ENCODE assay signal across 8 cellular contexts in genomic region chr2:196927318-196928225, GRCh38. TPM values are rescaled to one million over a fixed set of nuclear protein-coding genes. Genes with fewer than 3 reads are reported as not detected.
DNase-seq lines count a peak whose midpoint lies in the region; ATAC-seq and TF ChIP-seq lines count a peak whose summit lies in the region.

No MANE protein-coding gene starts in this region.

- H3K9me3 Mint-ChIP-seq in HFFc6: no peaks in the 10 kb centered on the region
- no peaks in the 10 kb centered on the region for H3K9me3 Mint-ChIP-seq in activated naive CD4-positive, alpha-beta T cell treated with anti-CD3 and anti-CD28 coated beads, Interleukin-2, amount 50 U/mL, for 72 hours

- peak; percentile 68 to 72 for ATAC-seq in activated naive CD4-positive, alpha-beta T cell treated with anti-CD3 and anti-CD28 coated beads, Interleukin-2, amount 50 U/mL, for 72 hours
- ATAC-seq in GM18519 (IDR thresholded peaks at IDR 0.05; ENCODE audit: low FRiP score, unreplicated experiment) (no peak), HG03521 (IDR thresholded peaks at IDR 0.05; ENCODE audit: unreplicated experiment) (no peak)

- peak overlapping the region; percentile 93 for H3K4me3 Mint-ChIP-seq in HFFc6

- no peaks in the 10 kb centered on the region for H3K36me3 ChIP-seq in Peyer's patch

- H3K27me3 ChIP-seq in Peyer's patch: no peaks in the 10 kb centered on the region

- H3K27me3 Mint-ChIP-seq in HFFc6 (ENCODE audit: insufficient read depth): peaks cover 2% of the 10 kb centered on the region

- H3K9me3 ChIP-seq in Peyer's patch: no peaks in the 10 kb centered on the region

- TF ChIP-seq CTCF in HFFc6 (IDR thresholded peaks at IDR 0.05) (no peak), Peyer's patch (IDR thresholded peaks at IDR 0.05) (no peak), retinal pigment epithelial cell (conservative IDR thresholded peaks at IDR 0.05; ENCODE audit: low read depth, low read length) (no peak)

- peak overlapping the region; percentile 96 for H3K27ac Mint-ChIP-seq in HFFc6
- H3K27ac Mint-ChIP-seq in activated naive CD4-positive, alpha-beta T cell treated with anti-CD3 and anti-CD28 coated beads, Interleukin-2, amount 50 U/mL, for 72 hours: peak overlapping the region; percentile 98 to 99

- H3K4me3 ChIP-seq in Peyer's patch (peak overlapping the region; percentile 58 to 90 (median 78)), retinal pigment epithelial cell (ENCODE audit: low read length) (peak overlapping the region; percentile 92)

- no peak for TF ChIP-seq POLR2A in Peyer's patch (IDR thresholded peaks at IDR 0.05)

- DNase-seq in DMS53 (lab: John Stamatoyannopoulos, UW): peak; percentile 78
- peak; percentile 79 for DNase-seq in HFFc6
- peak in 1 of 3 donors; percentile 20 for DNase-seq in Peyer's patch
- DNase-seq in activated naive CD4-positive, alpha-beta T cell treated with anti-CD3 and anti-CD28 coated beads, Interleukin-2, amount 50 U/mL, for 72 hours (ENCODE audit: low spot score in 2 of 2): peak in 1 of 2 donors; percentile 68
- peak; percentile 48 for DNase-seq in hepatic stellate cell (ENCODE audit: low spot score)
- DNase-seq in retinal pigment epithelial cell (ENCODE audit: low read depth): peak; percentile 32

- peaks cover 0 to 4% (median 0%) of the 10 kb centered on the region in 4 donors for H3K4me1 ChIP-seq in Peyer's patch

- H3K27ac ChIP-seq in Peyer's patch: peak overlapping the region; percentile 76 to 93 (median 84)

- H3K36me3 Mint-ChIP-seq in HFFc6 (ENCODE audit: low read depth): no peaks in the 10 kb centered on the region
- peaks cover 12 to 20% of the 10 kb centered on the region in 2 donors for H3K36me3 Mint-ChIP-seq in activated naive CD4-positive, alpha-beta T cell treated with anti-CD3 and anti-CD28 coated beads, Interleukin-2, amount 50 U/mL, for 72 hours

- H3K4me1 Mint-ChIP-seq in HFFc6 (ENCODE audit: low read depth): peaks cover 35% of the 10 kb centered on the region

RNA-seq across cellular contexts. Expression of gene PGAP1, which starts 1.1 kb away (rescaled TPM):
- 1 to 10 TPM; 6.0 to 9.4 (median 7.3) TPM for total RNA-seq in HFFc6 (2021; fragmentation: NEBNext Ultra II Directional; extraction: Animal tissue kit (Norgen Biotek cat#: 25700))
- total RNA-seq in Peyer's patch: 10 to 100 TPM; 15.7 to 41.2 (median 25.9) TPM
- 10 to 100 TPM; 40.2 to 52.1 TPM for total RNA-seq in activated naive CD4-positive, alpha-beta T cell treated with anti-CD3 and anti-CD28 coated beads, Interleukin-2, amount 50 U/mL, for 72 hours

Comparison
In these comparisons a context has a peak if more than half of its experiments do, and no peak if none do; other contexts are left out.
1. ATAC-seq: peak in activated naive CD4-positive, alpha-beta T cell treated with anti-CD3 and anti-CD28 coated beads, Interleukin-2, amount 50 U/mL, for 72 hours (2 of 2); none in GM18519 (single experiment) and HG03521 (single experiment).